Comparison of ENCODE assay signal across 19 cellular contexts in the genomic region with DNA sequence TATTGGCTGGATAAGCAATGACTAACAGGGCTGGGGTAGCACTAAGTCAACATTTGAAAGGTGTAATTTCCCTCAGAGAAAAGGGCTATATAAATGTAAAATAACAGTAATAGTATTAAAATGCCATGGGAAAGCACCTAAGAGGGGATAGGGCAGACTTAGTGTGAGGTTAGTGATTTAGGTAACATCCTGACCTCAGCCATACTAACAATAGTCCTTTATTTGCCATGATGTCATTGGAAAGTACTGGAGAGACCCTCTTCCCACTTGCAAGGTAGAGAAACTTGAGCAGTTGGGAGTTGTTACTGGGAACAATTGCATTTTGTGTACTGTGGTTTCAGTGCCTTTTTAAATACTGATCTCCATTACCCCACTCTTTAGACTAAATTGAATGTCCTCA.
"Had no signal": no experiment of that assay in that cellular context is flagged by ENCODE, and none has a peak within 500 bp of the region (broad histone marks: within the 10 kb centered on the region; RNA-seq: fewer than 3 reads in every experiment).

No MANE protein-coding gene starts in this region.

- H3K4me1 ChIP-seq: thyroid gland had no signal

- H3K4me1 Mint-ChIP-seq: activated B cell treated with CpG ODN at 0.5 μM for 24 hours; activated CD4-positive, alpha-beta T cell treated with anti-CD3 and anti-CD28 coated beads, Interleukin-2, amount 10 ng/mL, durations not matched to agents 7 days and 5 days; activated naive CD8-positive, alpha-beta T cell treated with anti-CD3 and anti-CD28 coated beads, Interleukin-2, amount 10 ng/mL, durations not matched to agents 7 days and 5 days; central memory CD8-positive, alpha-beta T cell; memory B cell; naive thymus-derived CD8-positive, alpha-beta T cell; stimulated activated naive B cell treated with anti-CD40 and anti-IgM and Interleukin-4, amounts not matched to agents 10 μg/mL and 1 μg/mL and 100 μg/mL, for 72 hours had no signal

- H2AFZ ChIP-seq: hepatocyte, parathyroid adenoma had no signal

- H3K27ac ChIP-seq: brain microvascular endothelial cell, coronary artery, esophagus muscularis mucosa, hepatocyte, parathyroid adenoma, thyroid gland had no signal

- H3K79me2 ChIP-seq: hepatocyte, parathyroid adenoma had no signal

- H3K4me2 ChIP-seq: hepatocyte had no signal

- H3K4me3 ChIP-seq: coronary artery, esophagus muscularis mucosa, hepatocyte, mucosa of descending colon, thyroid gland had no signal

- H3K4me3 Mint-ChIP-seq: activated B cell treated with CpG ODN at 0.5 μM for 24 hours; activated CD4-positive, alpha-beta T cell treated with anti-CD3 and anti-CD28 coated beads, Interleukin-2, amount 10 ng/mL, durations not matched to agents 7 days and 5 days; activated naive CD8-positive, alpha-beta T cell treated with anti-CD3 and anti-CD28 coated beads, Interleukin-2, amount 10 ng/mL, durations not matched to agents 7 days and 5 days; central memory CD8-positive, alpha-beta T cell; memory B cell; naive thymus-derived CD8-positive, alpha-beta T cell; stimulated activated naive B cell treated with anti-CD40 and anti-IgM and Interleukin-4, amounts not matched to agents 10 μg/mL and 1 μg/mL and 100 μg/mL, for 72 hours had no signal

- ATAC-seq: left ventricle myocardium superior; mucosa of descending colon; naive thymus-derived CD8-positive, alpha-beta T cell; stimulated activated naive B cell treated with anti-CD40 and anti-IgM and Interleukin-4, amounts not matched to agents 10 μg/mL and 1 μg/mL and 100 μg/mL, for 72 hours had no signal

- H3K27me3 Mint-ChIP-seq: activated B cell treated with CpG ODN at 0.5 μM for 24 hours; activated CD4-positive, alpha-beta T cell treated with anti-CD3 and anti-CD28 coated beads, Interleukin-2, amount 10 ng/mL, durations not matched to agents 7 days and 5 days; activated naive CD8-positive, alpha-beta T cell treated with anti-CD3 and anti-CD28 coated beads, Interleukin-2, amount 10 ng/mL, durations not matched to agents 7 days and 5 days; central memory CD8-positive, alpha-beta T cell; memory B cell; naive thymus-derived CD8-positive, alpha-beta T cell; stimulated activated naive B cell treated with anti-CD40 and anti-IgM and Interleukin-4, amounts not matched to agents 10 μg/mL and 1 μg/mL and 100 μg/mL, for 72 hours had no signal

- H3K9me3 Mint-ChIP-seq: activated B cell treated with CpG ODN at 0.5 μM for 24 hours, memory B cell had no signal

- H3K36me3 ChIP-seq: brain microvascular endothelial cell, esophagus muscularis mucosa, thyroid gland had no signal

- H3K9me3 ChIP-seq: esophagus muscularis mucosa, mucosa of descending colon, thyroid gland had no signal

- H3K36me3 Mint-ChIP-seq: activated naive CD8-positive, alpha-beta T cell treated with anti-CD3 and anti-CD28 coated beads, Interleukin-2, amount 10 ng/mL, durations not matched to agents 7 days and 5 days; memory B cell; naive thymus-derived CD8-positive, alpha-beta T cell; stimulated activated naive B cell treated with anti-CD40 and anti-IgM and Interleukin-4, amounts not matched to agents 10 μg/mL and 1 μg/mL and 100 μg/mL, for 72 hours had no signal

- H3K9ac ChIP-seq: parathyroid adenoma had no signal

- DNase-seq: activated B cell treated with CpG ODN at 0.5 μM for 24 hours; activated CD4-positive, alpha-beta T cell treated with anti-CD3 and anti-CD28 coated beads, Interleukin-2, amount 10 ng/mL, durations not matched to agents 7 days and 5 days; activated naive CD4-positive, alpha-beta T cell; activated naive CD8-positive, alpha-beta T cell treated with anti-CD3 and anti-CD28 coated beads, Interleukin-2, amount 10 ng/mL, durations not matched to agents 7 days and 5 days; anterior cingulate cortex; brain microvascular endothelial cell; left ventricle myocardium superior; mucosa of descending colon; naive thymus-derived CD8-positive, alpha-beta T cell; stimulated activated CD4-positive, alpha-beta T cell treated with anti-CD3 and anti-CD28 coated beads, Interleukin-15, amount 100 ng/mL, for 24 hours; stimulated activated CD4-positive, alpha-beta T cell treated with anti-CD3 and anti-CD28 coated beads, Interleukin-4, amount 100 ng/mL, for 1 hour; stimulated activated naive B cell treated with anti-CD40 and anti-IgM and Interleukin-4, amounts not matched to agents 10 μg/mL and 1 μg/mL and 100 μg/mL, for 72 hours; thyroid gland had no signal

- H3K27me3 ChIP-seq: brain microvascular endothelial cell, esophagus muscularis mucosa, thyroid gland had no signal

- H3K27ac Mint-ChIP-seq: activated B cell treated with CpG ODN at 0.5 μM for 24 hours; activated CD4-positive, alpha-beta T cell treated with anti-CD3 and anti-CD28 coated beads, Interleukin-2, amount 10 ng/mL, durations not matched to agents 7 days and 5 days; activated naive CD8-positive, alpha-beta T cell treated with anti-CD3 and anti-CD28 coated beads, Interleukin-2, amount 10 ng/mL, durations not matched to agents 7 days and 5 days; memory B cell; naive thymus-derived CD8-positive, alpha-beta T cell; stimulated activated naive B cell treated with anti-CD40 and anti-IgM and Interleukin-4, amounts not matched to agents 10 μg/mL and 1 μg/mL and 100 μg/mL, for 72 hours had no signal
